9 cellular contexts compared by ENCODE assay signal in the genomic region with DNA sequence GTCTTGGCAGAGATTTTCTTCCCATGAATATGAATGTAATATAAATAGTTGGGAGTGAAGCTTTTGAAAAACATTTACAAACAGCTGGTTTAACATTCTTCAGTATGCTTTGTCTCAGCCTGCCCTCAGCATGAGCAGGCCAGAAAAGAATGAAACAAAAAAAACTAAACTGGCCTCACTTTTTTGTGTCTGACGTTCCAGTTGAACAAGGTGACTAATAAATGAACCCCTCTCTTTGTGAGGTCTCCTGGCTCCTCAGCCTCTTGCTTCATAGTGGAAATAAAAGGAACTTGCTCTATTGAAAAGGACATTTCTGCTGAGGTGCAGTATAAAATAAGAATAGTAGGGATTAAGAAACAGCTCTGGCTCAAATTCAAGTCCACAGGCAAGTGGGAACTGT. TPM values are rescaled to one million over a fixed set of nuclear protein-coding genes. Genes with fewer than 3 reads are reported as not detected.
DNase-seq lines count a peak whose midpoint lies in the region; ATAC-seq and TF ChIP-seq lines count a peak whose summit lies in the region.
"Had no signal": no experiment of that assay in that cellular context is flagged by ENCODE, and none has a peak within 500 bp of the region (broad histone marks: within the 10 kb centered on the region; RNA-seq: fewer than 3 reads in every experiment).

No MANE protein-coding gene starts in this region.

- ATAC-seq in HG02870 (IDR thresholded peaks at IDR 0.05; ENCODE audit: unreplicated experiment) (no peak), HG03571 (IDR thresholded peaks at IDR 0.05; ENCODE audit: unreplicated experiment) (no peak), GM18498 (IDR thresholded peaks at IDR 0.05; ENCODE audit: unreplicated experiment) (no peak)

- TF ChIP-seq CTCF in fibroblast of villous mesenchyme (IDR thresholded peaks at IDR 0.05; ENCODE audit: insufficient read depth, low read depth, low read length) = no peak

- H3K4me2 ChIP-seq in GM23248 (ENCODE audit: unreplicated experiment) = peak overlapping the region; percentile 86

- peak overlapping the region; percentile 83 for H3K9ac ChIP-seq in GM23248
- peak overlapping the region; percentile 43 for H3K9ac ChIP-seq in adipocyte (ENCODE audit: low read length)

- in situ Hi-C loops in GM23248 (cut with MboI) = no loop called here

- no peaks in the 10 kb centered on the region for H4K20me1 ChIP-seq in GM23248 (ENCODE audit: insufficient read depth)

- H3K4me3 ChIP-seq in GM23248 (peak overlapping the region; percentile 54), adipocyte (ENCODE audit: low read length) (no peak overlapping the region), fibroblast of villous mesenchyme (ENCODE audit: low read depth, low read length) (no peak overlapping the region), skeletal muscle cell (ENCODE audit: low read depth, low read length) (no peak overlapping the region)

- H3K27me3 ChIP-seq in GM23248 (replicated peaks; ENCODE audit: insufficient read depth) (no peaks in the 10 kb centered on the region), adipocyte (replicated peaks; ENCODE audit: control insufficient read depth, insufficient read depth, low read length) (peaks cover 2% of the 10 kb centered on the region)

- H3K27ac ChIP-seq in GM23248 = peak overlapping the region; percentile 98

- H3K79me2 ChIP-seq in GM23248 (ENCODE audit: insufficient read depth) = peaks cover 49% of the 10 kb centered on the region

- H3K9me2 ChIP-seq in GM23248 (ENCODE audit: insufficient read depth) = no peaks in the 10 kb centered on the region

- DNase-seq in GM23248 = peak; percentile 87
- peak; percentile 77 for DNase-seq in adipocyte (ENCODE audit: low read depth)
- peak; percentile 80 for DNase-seq in fibroblast of villous mesenchyme (ENCODE audit: low read depth)
- DNase-seq in skeletal muscle cell (ENCODE audit: low read depth) = peak; percentile 75
- DNase-seq in activated effector memory CD4-positive, alpha-beta T cell treated with Interleukin-2 at 50 U/mL for 16 hours = no peak
- DNase-seq: NCI-H187 had no signal

- 0 to 9% methylated on average over 1 of the region's 1 CpG for WGBS in GM23248 (ENCODE audit: low coverage in 1 of 2, low lambda C conversion rate in 2 of 2, missing lambda C conversion rate in 2 of 2), 2 experiments

- H3K4me1 ChIP-seq in GM23248 (ENCODE audit: insufficient read depth) (peaks cover 34% of the 10 kb centered on the region), adipocyte (ENCODE audit: control insufficient read depth, insufficient read depth, low read length) (peaks cover 27% of the 10 kb centered on the region)

- no peaks in the 10 kb centered on the region for H3K9me3 ChIP-seq in GM23248 (ENCODE audit: low read depth)
- no peaks in the 10 kb centered on the region for H3K9me3 ChIP-seq in adipocyte (ENCODE audit: control insufficient read depth, low read length)

- H2AFZ ChIP-seq in GM23248 = no peak overlapping the region

- H3K36me3 ChIP-seq in GM23248 (ENCODE audit: low read depth) (no peaks in the 10 kb centered on the region), adipocyte (ENCODE audit: control insufficient read depth, insufficient read depth, low read length, severe bottlenecking) (no peaks in the 10 kb centered on the region)

- H3F3A ChIP-seq in GM23248 (ENCODE audit: insufficient read depth) = peaks cover 22% of the 10 kb centered on the region

RNA-seq across cellular contexts. Expression of a gene that starts 9.4 kb away (rescaled TPM):
- 17.5 and 27.8 TPM in 2 replicates for total RNA-seq in GM23248 (2014; rRNA removed; shearing (Covaris generic))
- polyA plus RNA-seq in GM23248 (2016; fragmentation: Nextera tagmentation; extraction: Ambion mirVana) = 9.3 and 9.8 TPM in 2 replicates
- total RNA-seq in fibroblast of villous mesenchyme = 10.0 and 13.8 TPM in 2 replicates

RNA-seq across cellular contexts. Expression of a gene that starts 37.7 kb away (rescaled TPM):
- total RNA-seq in GM23248 (2014; rRNA removed; shearing (Covaris generic)) = 2.7 and 2.8 TPM in 2 replicates
- 1.3 and 2.0 TPM in 2 replicates for polyA plus RNA-seq in GM23248 (2016; fragmentation: Nextera tagmentation; extraction: Ambion mirVana)
- total RNA-seq in fibroblast of villous mesenchyme = 4.2 and 7.3 TPM in 2 replicates
